In the genomic region with DNA sequence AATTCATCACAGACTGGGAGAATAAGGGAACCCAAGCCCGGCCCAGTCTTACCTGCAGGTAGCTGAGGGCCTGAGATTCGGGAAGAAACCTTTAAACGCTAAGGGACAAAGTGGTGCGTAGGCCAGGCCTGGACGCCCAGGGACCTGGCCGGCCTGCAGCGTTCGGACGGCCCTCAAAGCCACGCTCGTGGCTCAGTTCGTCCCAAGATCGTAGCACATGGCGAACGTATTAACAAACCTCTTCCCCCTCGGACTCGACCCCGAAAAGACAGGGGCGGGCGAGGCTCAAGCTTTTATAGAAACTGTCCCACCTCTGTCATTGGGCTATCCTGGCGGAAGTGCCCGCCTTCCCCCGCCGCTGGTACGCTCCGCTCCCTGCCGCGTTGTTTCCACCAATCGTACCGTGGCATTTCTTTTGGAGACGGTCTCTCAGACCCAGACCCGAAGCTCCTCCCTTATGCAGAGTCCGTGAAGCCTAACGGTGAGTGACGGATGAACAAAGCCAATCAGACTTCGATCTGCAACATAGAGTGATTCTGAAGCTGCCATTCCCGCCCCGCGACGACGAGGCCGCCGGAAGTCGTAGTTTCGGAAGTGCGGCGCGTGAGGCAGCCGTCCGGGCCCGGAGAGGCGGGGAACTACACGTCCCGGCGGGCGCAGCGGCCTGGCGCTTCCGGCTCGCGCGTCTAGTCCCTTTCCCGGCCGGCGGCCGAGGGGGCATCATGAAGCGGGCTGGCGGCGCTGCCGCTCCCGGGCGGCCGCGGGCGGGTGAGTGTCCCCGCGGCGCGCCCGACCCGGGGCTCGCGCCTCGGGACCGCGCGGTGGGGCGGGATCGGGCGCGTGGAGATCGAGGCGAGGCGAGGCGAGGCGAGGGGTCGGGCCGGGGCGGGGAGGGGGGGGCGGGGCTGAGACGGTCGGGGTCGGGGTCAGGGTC, we compare ENCODE assay signal across 8 cellular contexts. TPM values are rescaled to one million over a fixed set of nuclear protein-coding genes. Genes with fewer than 3 reads are reported as not detected.
A peak's percentile ranks its signal among the peaks of the same experiment; 100 is the strongest.
DNase-seq lines count a peak whose midpoint lies in the region; ATAC-seq and TF ChIP-seq lines count a peak whose summit lies in the region.

TRAF7 (plus strand) TSS at position 692 of the 934 bp plus-strand sequence. CDS start 8,139 bp downstream, outside the sequence.

- H3K27me3 ChIP-seq in ovary, result no peaks in the 10 kb centered on the region
- H3K27me3 ChIP-seq in thyroid gland, result no peaks in the 10 kb centered on the region

- H3K4me3 ChIP-seq in GM12865 (ENCODE audit: low read depth, low read length) (peak within 1 kb of the TSS; percentile 81), ovary (peak within 1 kb of the TSS; percentile 84), thyroid gland (replicated peaks in 1 of 3) (peak within 1 kb of the TSS; percentile 69 to 83 (median 78))

- H3K36me3 ChIP-seq in ovary, result no peaks in the 10 kb centered on the region
- H3K36me3 ChIP-seq in thyroid gland, result no peaks in the 10 kb centered on the region

- peak; percentile 70 for TF ChIP-seq EP300 in ovary (IDR thresholded peaks at IDR 0.05)

- H3K9me3 ChIP-seq in ovary, result no peaks in the 10 kb centered on the region
- H3K9me3 ChIP-seq in thyroid gland, result no peaks in the 10 kb centered on the region

- peaks cover 43% of the 10 kb centered on the region for H3K4me1 Mint-ChIP-seq in activated naive CD8-positive, alpha-beta T cell treated with anti-CD3 and anti-CD28 coated beads, Interleukin-2, amount 50 U/mL, for 24 hours

- peak; percentile 100 for DNase-seq in GM12865 (ENCODE audit: low read depth)
- peak; percentile 95 for DNase-seq in NCI-H1417 treated with DMSO at 0.1 percent for 48 hours (lab: John Stamatoyannopoulos, UW)
- DNase-seq in SW480 (ENCODE audit: low spot score), result peak; percentile 100
- peak; percentile 96 for DNase-seq in activated naive CD8-positive, alpha-beta T cell treated with anti-CD3 and anti-CD28 coated beads, Interleukin-2, amount 50 U/mL, for 24 hours
- DNase-seq in Right ventricle myocardium inferior (ENCODE audit: missing footprints), result peak; percentile 99
- peak; percentile 97 to 99 (median 97) for DNase-seq in ovary
- peak; percentile 98 to 99 for DNase-seq in thyroid gland

- H3K27ac ChIP-seq in ovary, result peak within 1 kb of the TSS in 1 of 2 donors; percentile 65
- peak within 1 kb of the TSS; percentile 39 to 75 (median 50) for H3K27ac ChIP-seq in thyroid gland

- peak within 1 kb of the TSS; percentile 93 for H3K4me3 Mint-ChIP-seq in activated naive CD8-positive, alpha-beta T cell treated with anti-CD3 and anti-CD28 coated beads, Interleukin-2, amount 50 U/mL, for 24 hours

- peaks cover 3% of the 10 kb centered on the region for H3K27me3 Mint-ChIP-seq in activated naive CD8-positive, alpha-beta T cell treated with anti-CD3 and anti-CD28 coated beads, Interleukin-2, amount 50 U/mL, for 24 hours

- intact Hi-C loops in Right ventricle myocardium inferior (cut with DNase I), result loop anchor here (5.0 kb wide), 2 partner anchors 52 to 97 kb away; partner anchors contain the start of genes ECI1 and MLST8
- intact Hi-C loops in ovary (cut with DNase I), result loop anchor here in 1 of 4 donors (10.0 kb wide), 1 partner anchor 99 kb away; the partner anchor contains the start of gene ECI1
- intact Hi-C loops in thyroid gland (cut with DNase I), result no loop called here

- no peak for TF ChIP-seq CTCF in GM12865 (IDR thresholded peaks at IDR 0.05; ENCODE audit: insufficient read depth, low read depth, low read length, missing control alignments)
- peak in 2 of 3 donors; percentile 6 to 7 for TF ChIP-seq CTCF in ovary (IDR thresholded peaks at IDR 0.05)
- peak in 1 of 6 experiments; percentile 9 for TF ChIP-seq CTCF in thyroid gland (IDR thresholded peaks at IDR 0.05)

- peaks cover 44% of the 10 kb centered on the region for H3K36me3 Mint-ChIP-seq in activated naive CD8-positive, alpha-beta T cell treated with anti-CD3 and anti-CD28 coated beads, Interleukin-2, amount 50 U/mL, for 24 hours (ENCODE audit: low read depth)

- WGBS in ovary, 3 donors, result 0 to 1% (median 0%) methylated on average over 87 to 102 of the region's 103 CpGs
- WGBS in thyroid gland, 2 donors, result 0 to 2% methylated on average over 14 to 34 of the region's 103 CpGs

- peaks cover 23% of the 10 kb centered on the region for H3K4me1 ChIP-seq in ovary (ENCODE audit: insufficient read depth)
- H3K4me1 ChIP-seq in thyroid gland, result peaks cover 36 to 61% of the 10 kb centered on the region in 2 donors

- no peaks in the 10 kb centered on the region for H3K9me3 Mint-ChIP-seq in activated naive CD8-positive, alpha-beta T cell treated with anti-CD3 and anti-CD28 coated beads, Interleukin-2, amount 50 U/mL, for 24 hours

- H3K27ac Mint-ChIP-seq in activated naive CD8-positive, alpha-beta T cell treated with anti-CD3 and anti-CD28 coated beads, Interleukin-2, amount 50 U/mL, for 24 hours, result peak within 1 kb of the TSS; percentile 98

- peak; percentile 99 for TF ChIP-seq POLR2A in ovary (IDR thresholded peaks at IDR 0.05)
- peak; percentile 97 to 99 for TF ChIP-seq POLR2A in thyroid gland (IDR thresholded peaks at IDR 0.05)

- ATAC-seq in HG02763 (IDR thresholded peaks at IDR 0.05; ENCODE audit: unreplicated experiment), result peak; percentile 80
- peak; percentile 90 for ATAC-seq in activated naive CD8-positive, alpha-beta T cell treated with anti-CD3 and anti-CD28 coated beads, Interleukin-2, amount 50 U/mL, for 24 hours
- peak; percentile 95 for ATAC-seq in Right ventricle myocardium inferior

RNA-seq across cellular contexts. Expression of gene TRAF7, which starts in this region (rescaled TPM):
- total RNA-seq in Right ventricle myocardium inferior (27.3 TPM), ovary (10 to 100 TPM; 20.5 to 68.0 (median 48.0) TPM), thyroid gland (10 to 100 TPM; 27.7 to 51.9 (median 41.5) TPM)
- polyA plus RNA-seq in ovary, result 10 to 100 TPM; 13.3 to 26.3 TPM
